Comparison of ENCODE assay signal across 12 cellular contexts in genomic region chr6:124888581-124889371, GRCh38.
DNase-seq lines count a peak whose midpoint lies in the region; ATAC-seq, FAIRE-seq and TF ChIP-seq lines count a peak whose summit lies in the region.
"Had no signal": no experiment of that assay in that cellular context is flagged by ENCODE, and none has a peak within 500 bp of the region (broad histone marks: within the 10 kb centered on the region; RNA-seq: fewer than 3 reads in every experiment).

No MANE protein-coding gene starts in this region.

- peak overlapping the region in 7 of 10 experiments; percentile 21 to 52 (median 32); a peak in 9 of 20 replicates for H3K4me3 ChIP-seq in BLaER1 treated with 17β-estradiol and CSF1 and Interleukin-3, amounts not matched to agents 10 nM and 100 nM
- no peak overlapping the region for H3K4me3 ChIP-seq in keratinocyte (ENCODE audit: control insufficient read depth in 2 of 3, extremely low read depth in 1 of 3, insufficient read depth in 2 of 3, low read depth in 1 of 3, low read length in 3 of 3)
- no peak overlapping the region for H3K4me3 ChIP-seq in suprapubic skin
- H3K4me3 ChIP-seq: HAP-1 had no signal

- 46% methylated on average over 5 of the region's 5 CpGs for WGBS in suprapubic skin

- no peak for TF ChIP-seq POLR2A in suprapubic skin (IDR thresholded peaks at IDR 0.05)

- H3K4me2 ChIP-seq in BLaER1 treated with 17β-estradiol and CSF1 and Interleukin-3, amounts not matched to agents 10 nM and 100 nM = peak overlapping the region; percentile 48 to 88 (median 72)
- H3K4me2 ChIP-seq in keratinocyte (ENCODE audit: control insufficient read depth, extremely low read depth, insufficient read depth, low read depth, low read length) = no peak overlapping the region

- H4K20me1 ChIP-seq in BLaER1 treated with 17β-estradiol and CSF1 and Interleukin-3, amounts not matched to agents 10 nM and 100 nM = no peaks in the 10 kb centered on the region
- no peaks in the 10 kb centered on the region for H4K20me1 ChIP-seq in keratinocyte (ENCODE audit: control insufficient read depth, extremely low read depth, insufficient read depth, low read length)

- TF ChIP-seq EP300 in suprapubic skin (IDR thresholded peaks at IDR 0.05) = no peak

- H3K36me3 ChIP-seq in BLaER1 treated with 17β-estradiol and CSF1 and Interleukin-3, amounts not matched to agents 10 nM and 100 nM = no peaks in the 10 kb centered on the region
- no peaks in the 10 kb centered on the region for H3K36me3 ChIP-seq in keratinocyte (ENCODE audit: control insufficient read depth in 2 of 2, extremely low read depth in 1 of 2, insufficient read depth in 2 of 2, low read length in 2 of 2)
- H3K36me3 ChIP-seq in suprapubic skin = no peaks in the 10 kb centered on the region
- H3K36me3 ChIP-seq: HAP-1 had no signal

- H2AFZ ChIP-seq in keratinocyte (ENCODE audit: control insufficient read depth, low read length) = no peak overlapping the region

- ATAC-seq in GM19395 (IDR thresholded peaks at IDR 0.05; ENCODE audit: unreplicated experiment) = peak; percentile 74
- no peak for ATAC-seq in left lobe of liver

- dilution Hi-C loops in keratinocyte (cut with MboI; ENCODE audit: extremely low pct_ligation_motif_present, low sequenced_read_pairs) = no loop called here

- peaks cover 0 to 28% (median 6%) of the 10 kb centered on the region in 11 experiments; a peak in 7 of 22 replicates for H3K9me3 ChIP-seq in BLaER1 treated with 17β-estradiol and CSF1 and Interleukin-3, amounts not matched to agents 10 nM and 100 nM (replicated peaks in 1 of 11)
- H3K9me3 ChIP-seq in keratinocyte (ENCODE audit: control insufficient read depth, low read depth, low read length) (no peaks in the 10 kb centered on the region), suprapubic skin (no peaks in the 10 kb centered on the region)
- H3K9me3 ChIP-seq: HAP-1 had no signal

- no peak for TF ChIP-seq CTCF in keratinocyte (optimal IDR thresholded peaks at IDR 0.05 in 1 of 3, IDR thresholded peaks at IDR 0.05 in 1 of 3, conservative IDR thresholded peaks at IDR 0.05 in 1 of 3; ENCODE audit: extremely low read depth in 1 of 3, insufficient read depth in 2 of 3, low read length in 3 of 3)
- TF ChIP-seq CTCF in suprapubic skin (IDR thresholded peaks at IDR 0.05) = no peak

- H3K9me1 ChIP-seq in keratinocyte (ENCODE audit: control insufficient read depth, extremely low read depth, insufficient read depth, low read length) = no peaks in the 10 kb centered on the region

- no peaks in the 10 kb centered on the region for H3K27me3 ChIP-seq in BLaER1 treated with 17β-estradiol and CSF1 and Interleukin-3, amounts not matched to agents 10 nM and 100 nM
- H3K27me3 ChIP-seq in keratinocyte (ENCODE audit: control insufficient read depth, extremely low read depth, insufficient read depth, low read length) = no peaks in the 10 kb centered on the region
- H3K27me3 ChIP-seq in suprapubic skin = no peaks in the 10 kb centered on the region

- peaks cover 21 to 37% (median 27%) of the 10 kb centered on the region in 10 experiments for H3K4me1 ChIP-seq in BLaER1 treated with 17β-estradiol and CSF1 and Interleukin-3, amounts not matched to agents 10 nM and 100 nM
- H3K4me1 ChIP-seq in keratinocyte (ENCODE audit: control insufficient read depth, extremely low read depth, insufficient read depth, low read length) (peaks cover 3% of the 10 kb centered on the region), suprapubic skin (no peaks in the 10 kb centered on the region)

- H3K79me2 ChIP-seq in keratinocyte (ENCODE audit: control insufficient read depth, insufficient read depth, low read length) = no peaks in the 10 kb centered on the region

- peak overlapping the region; percentile 16 to 72 (median 58); a peak in 16 of 22 replicates for H3K9ac ChIP-seq in BLaER1 treated with 17β-estradiol and CSF1 and Interleukin-3, amounts not matched to agents 10 nM and 100 nM
- no peak overlapping the region for H3K9ac ChIP-seq in keratinocyte (ENCODE audit: control insufficient read depth, extremely low read depth, insufficient read depth, low read length)

- DNase-seq in NOMO-1 treated with DMSO at 0.1 percent for 48 hours (lab: John Stamatoyannopoulos, UW; ENCODE audit: unreplicated experiment) (peak; percentile 70), keratinocyte (ENCODE audit: low read depth, low spot score) (no peak), NCI-H82 (lab: John Stamatoyannopoulos, UW) (no peak), suprapubic skin (ENCODE audit: low spot score in 2 of 2) (no peak), left lobe of liver (ENCODE audit: low spot score) (no peak), germinal center (ENCODE audit: low spot score) (no peak)
- DNase-seq: activated naive CD4-positive, alpha-beta T cell treated with anti-CD3 and anti-CD28 coated beads, Interleukin-2, amount 50 U/mL, for 16 hours; NCI-H1092; nucleus accumbens had no signal

- peak; percentile 23 for FAIRE-seq in keratinocyte (lab: Jason Lieb, UNC)

- H3K27ac ChIP-seq in BLaER1 treated with 17β-estradiol and CSF1 and Interleukin-3, amounts not matched to agents 10 nM and 100 nM = peak overlapping the region in 10 of 11 experiments; percentile 25 to 83 (median 72); a peak in 18 of 22 replicates
- no peak overlapping the region for H3K27ac ChIP-seq in keratinocyte (ENCODE audit: control insufficient read depth, insufficient read depth, low read length)
- H3K27ac ChIP-seq in suprapubic skin = no peak overlapping the region

Comparison
In these comparisons a context has a peak if more than half of its experiments do, and no peak if none do; other contexts are left out.
1. H3K27ac ChIP-seq: peak in BLaER1 treated with 17β-estradiol and CSF1 and Interleukin-3, amounts not matched to agents 10 nM and 100 nM (10 of 11); none in keratinocyte (single experiment) and suprapubic skin (single experiment).
2. H3K4me3 ChIP-seq: peak in BLaER1 treated with 17β-estradiol and CSF1 and Interleukin-3, amounts not matched to agents 10 nM and 100 nM (7 of 10); none in keratinocyte (0 of 3) and suprapubic skin (single experiment).